1 cellular context compared by ENCODE assay signal in genomic region chr3:126394977-126395321, GRCh38.
TF ChIP-seq lines count a peak whose summit lies in the region.

No MANE protein-coding gene starts in this region.

TF ChIP-seq in H1, 55 proteins besides CTCF, POLR2A, EP300 and RAD21:
- TF ChIP-seq KDM4A (IDR thresholded peaks at IDR 0.05; ENCODE audit: low read depth, low read length, severe bottlenecking) = peak; percentile 54
- no peak for TF ChIP-seq CEBPB (IDR thresholded peaks at IDR 0.05; ENCODE audit: low read depth, low read length)
- TF ChIP-seq ASH2L (IDR thresholded peaks at IDR 0.05; ENCODE audit: low read length) = peak; percentile 71
- peak; percentile 48 for TF ChIP-seq TEAD4 (IDR thresholded peaks at IDR 0.05; ENCODE audit: low read depth, low read length)
- no peak for TF ChIP-seq SIRT6 (IDR thresholded peaks at IDR 0.05; ENCODE audit: low read length)
